Comparison of ENCODE assay signal across 2 cellular contexts in the genomic region with DNA sequence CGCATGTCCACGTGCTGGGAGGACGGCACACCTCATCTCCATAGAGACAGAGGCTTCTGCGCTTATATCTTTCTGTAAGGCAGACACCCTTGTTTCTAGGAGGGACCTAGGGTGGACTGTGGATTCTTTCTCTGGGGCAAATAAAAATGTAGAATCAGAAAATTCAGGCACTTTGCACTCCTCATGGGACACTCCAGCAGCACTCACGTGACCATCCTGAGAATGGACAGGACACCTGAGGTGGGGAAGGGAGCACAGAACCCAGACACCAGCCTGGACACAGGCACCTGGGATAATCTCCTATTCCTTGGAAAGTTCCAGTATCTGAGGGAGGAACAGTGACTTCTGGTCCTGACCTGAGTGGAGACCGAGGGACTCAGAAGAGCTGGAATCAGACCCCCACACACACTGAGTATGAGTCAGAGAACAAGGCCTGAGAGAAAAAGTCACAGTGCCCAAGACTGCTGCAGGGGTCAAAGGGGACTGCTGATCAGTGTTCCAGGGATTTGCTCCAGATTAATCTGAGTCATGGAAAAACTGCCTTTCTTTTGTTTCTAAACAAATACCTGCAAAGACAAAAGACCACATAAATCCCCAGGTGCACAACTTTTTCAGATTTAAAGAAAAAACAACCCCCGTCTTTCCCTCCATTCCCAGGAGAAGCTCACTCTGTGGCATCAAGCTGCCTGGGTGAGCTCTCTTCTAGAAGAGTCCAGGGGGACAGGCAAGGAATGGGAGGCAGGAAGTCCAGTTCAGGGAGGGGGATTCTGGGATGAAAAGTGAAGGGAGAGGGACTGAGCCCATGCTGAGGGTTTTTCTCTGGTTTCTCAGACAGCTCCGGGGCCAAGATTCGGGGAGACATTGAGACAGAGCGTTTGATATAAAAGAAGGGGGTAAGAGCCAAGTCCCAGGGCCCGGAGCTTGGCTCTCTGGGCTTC.
TF ChIP-seq lines count a peak whose summit lies in the region.

No MANE protein-coding gene starts in this region.

TF ChIP-seq in SK-N-SH, 30 proteins besides CTCF, POLR2A, EP300 and RAD21 (continued from another document):
- TF ChIP-seq, protein P1, sequence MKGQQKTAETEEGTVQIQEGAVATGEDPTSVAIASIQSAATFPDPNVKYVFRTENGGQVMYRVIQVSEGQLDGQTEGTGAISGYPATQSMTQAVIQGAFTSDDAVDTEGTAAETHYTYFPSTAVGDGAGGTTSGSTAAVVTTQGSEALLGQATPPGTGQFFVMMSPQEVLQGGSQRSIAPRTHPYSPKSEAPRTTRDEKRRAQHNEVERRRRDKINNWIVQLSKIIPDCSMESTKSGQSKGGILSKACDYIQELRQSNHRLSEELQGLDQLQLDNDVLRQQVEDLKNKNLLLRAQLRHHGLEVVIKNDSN (IDR thresholded peaks at IDR 0.05; ENCODE audit: borderline replicate concordance, low read depth) = no peak
- TF ChIP-seq, protein P2, sequence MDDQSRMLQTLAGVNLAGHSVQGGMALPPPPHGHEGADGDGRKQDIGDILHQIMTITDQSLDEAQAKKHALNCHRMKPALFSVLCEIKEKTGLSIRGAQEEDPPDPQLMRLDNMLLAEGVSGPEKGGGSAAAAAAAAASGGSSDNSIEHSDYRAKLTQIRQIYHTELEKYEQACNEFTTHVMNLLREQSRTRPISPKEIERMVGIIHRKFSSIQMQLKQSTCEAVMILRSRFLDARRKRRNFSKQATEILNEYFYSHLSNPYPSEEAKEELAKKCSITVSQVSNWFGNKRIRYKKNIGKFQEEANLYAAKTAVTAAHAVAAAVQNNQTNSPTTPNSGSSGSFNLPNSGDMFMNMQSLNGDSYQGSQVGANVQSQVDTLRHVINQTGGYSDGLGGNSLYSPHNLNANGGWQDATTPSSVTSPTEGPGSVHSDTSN (IDR thresholded peaks at IDR 0.05) = no peak
- no peak for TF ChIP-seq TCF12 (IDR thresholded peaks at IDR 0.05)
- TF ChIP-seq, protein P3, sequence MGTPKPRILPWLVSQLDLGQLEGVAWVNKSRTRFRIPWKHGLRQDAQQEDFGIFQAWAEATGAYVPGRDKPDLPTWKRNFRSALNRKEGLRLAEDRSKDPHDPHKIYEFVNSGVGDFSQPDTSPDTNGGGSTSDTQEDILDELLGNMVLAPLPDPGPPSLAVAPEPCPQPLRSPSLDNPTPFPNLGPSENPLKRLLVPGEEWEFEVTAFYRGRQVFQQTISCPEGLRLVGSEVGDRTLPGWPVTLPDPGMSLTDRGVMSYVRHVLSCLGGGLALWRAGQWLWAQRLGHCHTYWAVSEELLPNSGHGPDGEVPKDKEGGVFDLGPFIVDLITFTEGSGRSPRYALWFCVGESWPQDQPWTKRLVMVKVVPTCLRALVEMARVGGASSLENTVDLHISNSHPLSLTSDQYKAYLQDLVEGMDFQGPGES (IDR thresholded peaks at IDR 0.05; ENCODE audit: low read depth, low read length) = no peak
- TF ChIP-seq RFX5 (IDR thresholded peaks at IDR 0.05; ENCODE audit: low read length) = no peak
- TF ChIP-seq RXRA (IDR thresholded peaks at IDR 0.05; ENCODE audit: borderline replicate concordance, low read depth) = no peak
- TF ChIP-seq NFIC (IDR thresholded peaks at IDR 0.05; ENCODE audit: borderline replicate concordance) = no peak
- TF ChIP-seq, protein P4, sequence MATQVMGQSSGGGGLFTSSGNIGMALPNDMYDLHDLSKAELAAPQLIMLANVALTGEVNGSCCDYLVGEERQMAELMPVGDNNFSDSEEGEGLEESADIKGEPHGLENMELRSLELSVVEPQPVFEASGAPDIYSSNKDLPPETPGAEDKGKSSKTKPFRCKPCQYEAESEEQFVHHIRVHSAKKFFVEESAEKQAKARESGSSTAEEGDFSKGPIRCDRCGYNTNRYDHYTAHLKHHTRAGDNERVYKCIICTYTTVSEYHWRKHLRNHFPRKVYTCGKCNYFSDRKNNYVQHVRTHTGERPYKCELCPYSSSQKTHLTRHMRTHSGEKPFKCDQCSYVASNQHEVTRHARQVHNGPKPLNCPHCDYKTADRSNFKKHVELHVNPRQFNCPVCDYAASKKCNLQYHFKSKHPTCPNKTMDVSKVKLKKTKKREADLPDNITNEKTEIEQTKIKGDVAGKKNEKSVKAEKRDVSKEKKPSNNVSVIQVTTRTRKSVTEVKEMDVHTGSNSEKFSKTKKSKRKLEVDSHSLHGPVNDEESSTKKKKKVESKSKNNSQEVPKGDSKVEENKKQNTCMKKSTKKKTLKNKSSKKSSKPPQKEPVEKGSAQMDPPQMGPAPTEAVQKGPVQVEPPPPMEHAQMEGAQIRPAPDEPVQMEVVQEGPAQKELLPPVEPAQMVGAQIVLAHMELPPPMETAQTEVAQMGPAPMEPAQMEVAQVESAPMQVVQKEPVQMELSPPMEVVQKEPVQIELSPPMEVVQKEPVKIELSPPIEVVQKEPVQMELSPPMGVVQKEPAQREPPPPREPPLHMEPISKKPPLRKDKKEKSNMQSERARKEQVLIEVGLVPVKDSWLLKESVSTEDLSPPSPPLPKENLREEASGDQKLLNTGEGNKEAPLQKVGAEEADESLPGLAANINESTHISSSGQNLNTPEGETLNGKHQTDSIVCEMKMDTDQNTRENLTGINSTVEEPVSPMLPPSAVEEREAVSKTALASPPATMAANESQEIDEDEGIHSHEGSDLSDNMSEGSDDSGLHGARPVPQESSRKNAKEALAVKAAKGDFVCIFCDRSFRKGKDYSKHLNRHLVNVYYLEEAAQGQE (IDR thresholded peaks at IDR 0.05; ENCODE audit: low read depth, low read length) = no peak
- no peak for TF ChIP-seq MEF2A (IDR thresholded peaks at IDR 0.05; ENCODE audit: borderline replicate concordance, low read depth)
- no peak for TF ChIP-seq MXI1 (IDR thresholded peaks at IDR 0.05; ENCODE audit: low read depth, low read length)
- no peak for TF ChIP-seq SIN3A (IDR thresholded peaks at IDR 0.05; ENCODE audit: borderline replicate concordance, low read depth, low read length)
- no peak for TF ChIP-seq POLR2AphosphoS5 (IDR thresholded peaks at IDR 0.05; ENCODE audit: low read depth, low read length)
- TF ChIP-seq RCOR1 (IDR thresholded peaks at IDR 0.05; ENCODE audit: low read length) = no peak

TF ChIP-seq in SK-N-SH treated with all-trans-retinoic acid at 6 μM for 48 hours, 23 proteins besides CTCF, POLR2A, EP300 and RAD21 (continued from another document):
- TF ChIP-seq, protein P5, sequence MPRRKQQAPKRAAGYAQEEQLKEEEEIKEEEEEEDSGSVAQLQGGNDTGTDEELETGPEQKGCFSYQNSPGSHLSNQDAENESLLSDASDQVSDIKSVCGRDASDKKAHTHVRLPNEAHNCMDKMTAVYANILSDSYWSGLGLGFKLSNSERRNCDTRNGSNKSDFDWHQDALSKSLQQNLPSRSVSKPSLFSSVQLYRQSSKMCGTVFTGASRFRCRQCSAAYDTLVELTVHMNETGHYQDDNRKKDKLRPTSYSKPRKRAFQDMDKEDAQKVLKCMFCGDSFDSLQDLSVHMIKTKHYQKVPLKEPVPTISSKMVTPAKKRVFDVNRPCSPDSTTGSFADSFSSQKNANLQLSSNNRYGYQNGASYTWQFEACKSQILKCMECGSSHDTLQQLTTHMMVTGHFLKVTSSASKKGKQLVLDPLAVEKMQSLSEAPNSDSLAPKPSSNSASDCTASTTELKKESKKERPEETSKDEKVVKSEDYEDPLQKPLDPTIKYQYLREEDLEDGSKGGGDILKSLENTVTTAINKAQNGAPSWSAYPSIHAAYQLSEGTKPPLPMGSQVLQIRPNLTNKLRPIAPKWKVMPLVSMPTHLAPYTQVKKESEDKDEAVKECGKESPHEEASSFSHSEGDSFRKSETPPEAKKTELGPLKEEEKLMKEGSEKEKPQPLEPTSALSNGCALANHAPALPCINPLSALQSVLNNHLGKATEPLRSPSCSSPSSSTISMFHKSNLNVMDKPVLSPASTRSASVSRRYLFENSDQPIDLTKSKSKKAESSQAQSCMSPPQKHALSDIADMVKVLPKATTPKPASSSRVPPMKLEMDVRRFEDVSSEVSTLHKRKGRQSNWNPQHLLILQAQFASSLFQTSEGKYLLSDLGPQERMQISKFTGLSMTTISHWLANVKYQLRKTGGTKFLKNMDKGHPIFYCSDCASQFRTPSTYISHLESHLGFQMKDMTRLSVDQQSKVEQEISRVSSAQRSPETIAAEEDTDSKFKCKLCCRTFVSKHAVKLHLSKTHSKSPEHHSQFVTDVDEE (CRISPR knock-in tag; IDR thresholded peaks at IDR 0.05) = no peak
TF ChIP-seq in SK-N-SH treated with all-trans-retinoic acid at 6 μM for 48 hours: peak in this region for 0.
